8 cellular contexts compared by ENCODE assay signal in genomic region chr7:7970620-7971307, GRCh38. TPM values are rescaled to one million over a fixed set of nuclear protein-coding genes. Genes with fewer than 3 reads are reported as not detected.
DNase-seq lines count a peak whose midpoint lies in the region; ATAC-seq and TF ChIP-seq lines count a peak whose summit lies in the region.

No MANE protein-coding gene starts in this region.

- no peak for ATAC-seq in lung (ENCODE audit: insufficient read depth, low FRiP score)
- ATAC-seq in HG02623 (IDR thresholded peaks at IDR 0.05; ENCODE audit: unreplicated experiment) = no peak

- no peak overlapping the region for H3K9ac ChIP-seq in HUES64 (ENCODE audit: low read depth, low read length)

- no peak overlapping the region for H3K27ac ChIP-seq in HUES64 (ENCODE audit: low read depth, low read length)
- no peak overlapping the region for H3K27ac ChIP-seq in ascending aorta
- H3K27ac ChIP-seq in lung (ENCODE audit: low read depth in 1 of 2, low read length in 1 of 2) = peak overlapping the region in 1 of 2 donors; percentile 39

- H3K27me3 ChIP-seq in HUES64 (ENCODE audit: insufficient read depth, low read length) = no peaks in the 10 kb centered on the region
- no peaks in the 10 kb centered on the region for H3K27me3 ChIP-seq in ascending aorta
- no peaks in the 10 kb centered on the region for H3K27me3 ChIP-seq in lung (ENCODE audit: control insufficient read depth, insufficient read depth)

- H3K4me1 ChIP-seq in HUES64 (ENCODE audit: insufficient read depth, low read length) (peaks cover 41% of the 10 kb centered on the region), ascending aorta (peaks cover 0 to 9% of the 10 kb centered on the region in 2 donors), lung (ENCODE audit: control insufficient read depth in 2 of 2, insufficient read depth in 2 of 2, low read length in 2 of 2) (no peaks in the 10 kb centered on the region)

- no peak for TF ChIP-seq CTCF in ascending aorta (IDR thresholded peaks at IDR 0.05)
- TF ChIP-seq CTCF in lung (IDR thresholded peaks at IDR 0.05; ENCODE audit: control extremely low read depth, extremely low read depth) = no peak
- TF ChIP-seq CTCF in GM10266 (IDR thresholded peaks at IDR 0.05; ENCODE audit: control insufficient read depth, insufficient read depth, low read depth, missing control alignments) = no peak
- TF ChIP-seq CTCF in GM20000 (IDR thresholded peaks at IDR 0.05; ENCODE audit: extremely low read depth, missing control alignments) = no peak

- H3K4me3 ChIP-seq in HUES64 (ENCODE audit: low read length) (peak overlapping the region; percentile 88), ascending aorta (peak overlapping the region; percentile 95 to 99), lung (peak overlapping the region; percentile 31)

- H3K9me3 ChIP-seq in HUES64 (ENCODE audit: insufficient read depth, low read depth, low read length) (no peaks in the 10 kb centered on the region), ascending aorta (no peaks in the 10 kb centered on the region), lung (ENCODE audit: control insufficient read depth in 2 of 2, insufficient read depth in 1 of 2, low read length in 1 of 2) (no peaks in the 10 kb centered on the region)

- DNase-seq in D341Med (ENCODE audit: low spot score) (peak; percentile 32), ascending aorta (ENCODE audit: low spot score in 2 of 2) (no peak), lung (ENCODE audit: low spot score) (no peak), NCI-H128 (lab: John Stamatoyannopoulos, UW; ENCODE audit: unreplicated experiment) (no peak), GM10266 (ENCODE audit: extremely low spot score) (no peak), GM20000 (ENCODE audit: low spot score) (no peak)

- intact Hi-C loops in ascending aorta (cut with DNase I) = no loop called here

- 39% methylated on average over 5 of the region's 5 CpGs for WGBS in HUES64
- WGBS in lung, 2 donors = 26 to 34% methylated on average over 5 of the region's 5 CpGs

- no peaks in the 10 kb centered on the region for H3K36me3 ChIP-seq in HUES64 (ENCODE audit: insufficient read depth, low read length)
- H3K36me3 ChIP-seq in ascending aorta = no peaks in the 10 kb centered on the region
- H3K36me3 ChIP-seq in lung (ENCODE audit: control insufficient read depth in 2 of 2, insufficient read depth in 2 of 2, low read length in 2 of 2) = no peaks in the 10 kb centered on the region

RNA-seq across cellular contexts. Expression of gene GLCCI1, which starts 2.2 kb away (rescaled TPM):
- polyA plus RNA-seq in HUES64 (2013, experiment 1 of 2) = 11.6 TPM
- 20.0 TPM for polyA plus RNA-seq in HUES64 (2013, experiment 2 of 2)
- total RNA-seq in ascending aorta (0.21 TPM), lung (10 to 100 TPM; 28.1 to 60.2 TPM)
- polyA plus RNA-seq in lung = 10 to 100 TPM in 1 of 2 donors, 1 to 10 TPM in 1; 2.5 to 13.9 TPM

Comparison
In these comparisons a context has a peak if more than half of its experiments do, and no peak if none do; other contexts are left out.
1. H3K4me3 ChIP-seq: peak in every context shown above with its lines; median percentile 97 in ascending aorta; 88 in HUES64; 31 in lung.
2. RNA of gene GLCCI1, which starts 2.2 kb away (total RNA-seq): 28.1 to 60.2 TPM in lung; 0.21 TPM in ascending aorta (single experiment); every median in the first group is over 10 times any median in the second.